ENCODE assay signal across 1 cellular context in genomic region chr5:98773464-98774191, GRCh38.
TF ChIP-seq lines count a peak whose summit lies in the region.

Gene RGMB (plus strand): TSS chr5:98773663. CDS start chr5:98774071, 408 bp downstream.

TF ChIP-seq in H1, 55 proteins besides CTCF, POLR2A, EP300 and RAD21 (continued from another document):
- TF ChIP-seq ATF2 (IDR thresholded peaks at IDR 0.05; ENCODE audit: low read length), result no peak
- TF ChIP-seq CEBPB (IDR thresholded peaks at IDR 0.05; ENCODE audit: low read depth, low read length), result no peak
- TF ChIP-seq BRCA1 (IDR thresholded peaks at IDR 0.05; ENCODE audit: low read depth, low read length), result no peak
- TF ChIP-seq TAF7 (optimal IDR thresholded peaks at IDR 0.05; ENCODE audit: borderline replicate concordance, low read depth, low read length), result peak; percentile 7
- peak; percentile 89 for TF ChIP-seq CHD2 (IDR thresholded peaks at IDR 0.05; ENCODE audit: low read length)
- peak; percentile 32 for TF ChIP-seq RBBP5 (IDR thresholded peaks at IDR 0.05; ENCODE audit: borderline replicate concordance, low read depth, low read length)
- TF ChIP-seq SUZ12 (IDR thresholded peaks at IDR 0.05; ENCODE audit: low read length), result no peak
- TF ChIP-seq TAF1 (IDR thresholded peaks at IDR 0.05; ENCODE audit: low read depth, low read length), result peak; percentile 63
- peak; percentile 66 for TF ChIP-seq ASH2L (IDR thresholded peaks at IDR 0.05; ENCODE audit: low read length)
- no peak for TF ChIP-seq FOSL1 (IDR thresholded peaks at IDR 0.05; ENCODE audit: insufficient read depth, low read depth, low read length)
- TF ChIP-seq MAX (IDR thresholded peaks at IDR 0.05), result peak; percentile 14; the same call in 1 of the 2 replicates
- TF ChIP-seq CTBP2 (IDR thresholded peaks at IDR 0.05; ENCODE audit: borderline replicate concordance, insufficient read depth, insufficient read length, low read length), result no peak
- no peak for TF ChIP-seq GABPA (IDR thresholded peaks at IDR 0.05; ENCODE audit: borderline replicate concordance, insufficient read depth, low read length)
- TF ChIP-seq SIX5 (IDR thresholded peaks at IDR 0.05; ENCODE audit: low read depth, low read length), result no peak
- peak; percentile 79 for TF ChIP-seq CREB1 (IDR thresholded peaks at IDR 0.05)
- TF ChIP-seq POU5F1 (IDR thresholded peaks at IDR 0.05; ENCODE audit: low read depth, low read length), result no peak
- TF ChIP-seq SP1 (IDR thresholded peaks at IDR 0.05; ENCODE audit: low read depth, low read length), result peak; percentile 97
- no peak for TF ChIP-seq RFX5 (IDR thresholded peaks at IDR 0.05; ENCODE audit: borderline replicate concordance, low read depth, low read length)
- peak; percentile 75 for TF ChIP-seq PHF8 (conservative IDR thresholded peaks at IDR 0.05; ENCODE audit: low read depth, low read length)
- TF ChIP-seq POLR2AphosphoS5 (IDR thresholded peaks at IDR 0.05; ENCODE audit: low read depth, low read length), result peak; percentile 78
- TF ChIP-seq EGR1 (IDR thresholded peaks at IDR 0.05; ENCODE audit: borderline replicate concordance, low read depth, low read length), result no peak
- no peak; the same call in 1 of the 2 replicates for TF ChIP-seq E2F6 (IDR thresholded peaks at IDR 0.05)
- no peak for TF ChIP-seq NANOG (IDR thresholded peaks at IDR 0.05; ENCODE audit: insufficient read depth, low read depth, low read length, poor library complexity, severe bottlenecking)
- TF ChIP-seq CHD7 (IDR thresholded peaks at IDR 0.05; ENCODE audit: insufficient replicate concordance, low read length), result no peak
- TF ChIP-seq BACH1 (IDR thresholded peaks at IDR 0.05; ENCODE audit: low read length), result no peak; the same call in 1 of the 2 replicates
- TF ChIP-seq SAP30 (IDR thresholded peaks at IDR 0.05; ENCODE audit: insufficient read depth, insufficient replicate concordance, low read length), result no peak
- peak; percentile 35; the same call in 1 of the 2 replicates for TF ChIP-seq TBP (IDR thresholded peaks at IDR 0.05; ENCODE audit: low read depth, low read length)
- peak; percentile 69 for TF ChIP-seq KDM4A (IDR thresholded peaks at IDR 0.05; ENCODE audit: low read depth, low read length, severe bottlenecking)
- no peak for TF ChIP-seq RNF2 (IDR thresholded peaks at IDR 0.05; ENCODE audit: borderline replicate concordance, low read depth, low read length, missing control alignments, poor library complexity, severe bottlenecking)
- no peak for TF ChIP-seq HDAC6 (IDR thresholded peaks at IDR 0.05; ENCODE audit: low read depth, low read length)
- TF ChIP-seq MAFK (IDR thresholded peaks at IDR 0.05; ENCODE audit: low read depth, low read length), result no peak
- TF ChIP-seq SP2 (IDR thresholded peaks at IDR 0.05; ENCODE audit: low read length), result peak; percentile 73
- TF ChIP-seq JUND (IDR thresholded peaks at IDR 0.05; ENCODE audit: low read length), result no peak
